ENCODE assay signal across 8 cellular contexts in genomic region chr2:2199841-2200240, GRCh38.
"Had no signal": no experiment of that assay in that cellular context is flagged by ENCODE, and none has a peak within 500 bp of the region (broad histone marks: within the 10 kb centered on the region; RNA-seq: fewer than 3 reads in every experiment).

No MANE protein-coding gene starts in this region.

- H3K4me3 ChIP-seq: GM12878 had no signal

- DNase-seq: GDM1, GF-D8 had no signal

- FAIRE-seq: G401.6, GM12878, GM12891, GM12892, GM18507, GM19239 had no signal

- ATAC-seq: GM12878 had no signal
